Comparison of ENCODE assay signal across 20 cellular contexts in the genomic region with DNA sequence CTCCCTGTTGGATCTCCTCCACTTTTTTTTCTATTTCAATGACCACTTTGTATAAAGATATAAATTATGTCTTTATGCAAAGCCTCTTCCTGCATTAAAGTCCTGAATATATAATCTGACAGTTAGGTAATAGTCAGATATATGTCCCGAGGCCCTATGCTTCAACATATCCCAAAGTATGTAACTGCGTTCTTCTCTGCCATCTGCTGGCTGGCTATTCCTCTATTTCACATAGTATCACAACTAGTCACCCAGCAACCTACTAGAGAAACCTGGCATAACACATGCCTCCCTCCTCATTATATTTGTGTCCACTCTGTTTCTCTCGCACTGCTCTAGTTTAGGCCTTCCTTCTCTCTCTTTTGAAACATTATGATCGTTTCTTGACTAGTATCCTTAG.
DNase-seq lines count a peak whose midpoint lies in the region; ATAC-seq, FAIRE-seq and TF ChIP-seq lines count a peak whose summit lies in the region.
"Had no signal": no experiment of that assay in that cellular context is flagged by ENCODE, and none has a peak within 500 bp of the region (broad histone marks: within the 10 kb centered on the region; RNA-seq: fewer than 3 reads in every experiment).

No MANE protein-coding gene starts in this region.

- peaks cover 31% of the 10 kb centered on the region for H3K4me1 ChIP-seq in HAP-1
- no peaks in the 10 kb centered on the region for H3K4me1 ChIP-seq in OCI-LY7 (ENCODE audit: insufficient read depth, low read length, poor library complexity, severe bottlenecking)
- H3K4me1 ChIP-seq in vagina, result no peaks in the 10 kb centered on the region
- H3K4me1 ChIP-seq in Peyer's patch, result no peaks in the 10 kb centered on the region
- H3K4me1 ChIP-seq: BLaER1, esophagus muscularis mucosa had no signal

- FAIRE-seq in D721Med (lab: Jason Lieb, UNC), result peak; percentile 71
- FAIRE-seq: GM12878 had no signal

- H3K36me3 ChIP-seq in HAP-1 (replicated peaks), result no peaks in the 10 kb centered on the region
- H3K36me3 ChIP-seq in OCI-LY7 (ENCODE audit: insufficient read depth, low read length), result no peaks in the 10 kb centered on the region
- H3K36me3 ChIP-seq in vagina, result no peaks in the 10 kb centered on the region
- no peaks in the 10 kb centered on the region for H3K36me3 ChIP-seq in Peyer's patch
- H3K36me3 ChIP-seq: BLaER1, esophagus muscularis mucosa, ovary had no signal

- H3K4me3 ChIP-seq in HAP-1 (no peak overlapping the region), OCI-LY7 (ENCODE audit: low read depth, low read length, poor library complexity, severe bottlenecking) (no peak overlapping the region), vagina (no peak overlapping the region), Peyer's patch (no peak overlapping the region)
- H3K4me3 ChIP-seq: BLaER1, esophagus muscularis mucosa, GM12878, ovary had no signal

- H3K79me2 ChIP-seq in OCI-LY7 (ENCODE audit: insufficient read depth, low read depth, low read length), result no peaks in the 10 kb centered on the region

- no TSS peak for BruUV-seq in OCI-LY7 (replicated peaks; lab: Mats Ljungman, UMichigan)

- in situ Hi-C loops in HAP-1 (cut with MboI; ENCODE audit: low sequenced_read_pairs), result no loop called here

- POLR2A ChIA-PET in OCI-LY7 (lab: Charles Lee), result no interaction called here

- H3K27me3 ChIP-seq in HAP-1 (ENCODE audit: low read depth) (no peaks in the 10 kb centered on the region), vagina (no peaks in the 10 kb centered on the region), Peyer's patch (no peaks in the 10 kb centered on the region)
- H3K27me3 ChIP-seq: BLaER1, esophagus muscularis mucosa, ovary had no signal

- no peak for ATAC-seq in GM21515 (IDR thresholded peaks at IDR 0.05; ENCODE audit: unreplicated experiment)
- no peak for ATAC-seq in GM18520 (IDR thresholded peaks at IDR 0.05; ENCODE audit: unreplicated experiment)
- ATAC-seq: activated CD8-positive, alpha-beta T cell treated with anti-CD3 and anti-CD28 coated beads, Interleukin-2, amount 10 ng/mL, durations not matched to agents 7 days and 5 days; activated T-helper 17 cell treated with anti-CD3 and anti-CD28 coated beads, Interleukin-2, amount 50 U/mL, for 72 hours; GM12878; stimulated activated naive CD8-positive, alpha-beta T cell treated with anti-CD3 and anti-CD28 coated beads, Interleukin-15, Interleukin-2, amounts not matched to agents 100 U/mL and 50 U/mL, for 24 hours had no signal

- H3K4me2 ChIP-seq in OCI-LY7 (ENCODE audit: low read length), result no peak overlapping the region
- H3K4me2 ChIP-seq: BLaER1 had no signal

- TF ChIP-seq CTCF in D721Med (IDR thresholded peaks at IDR 0.05; ENCODE audit: insufficient read depth, missing control alignments) (no peak), OCI-LY7 (conservative IDR thresholded peaks at IDR 0.05; ENCODE audit: low read length) (0 out of 2 replicates have a peak, but pooled peaks have one; percentile 14), vagina (IDR thresholded peaks at IDR 0.05) (no peak), Peyer's patch (IDR thresholded peaks at IDR 0.05) (no peak)

- no peak overlapping the region for H3K27ac ChIP-seq in OCI-LY7 (ENCODE audit: low read depth, low read length, poor library complexity, severe bottlenecking)
- no peak overlapping the region for H3K27ac ChIP-seq in vagina
- H3K27ac ChIP-seq in Peyer's patch, result no peak overlapping the region
- H3K27ac ChIP-seq: BLaER1, esophagus muscularis mucosa, HL-60, ovary had no signal

- H4K20me1 ChIP-seq in OCI-LY7 (ENCODE audit: insufficient read depth, low read length), result no peaks in the 10 kb centered on the region
- H4K20me1 ChIP-seq: BLaER1 had no signal

- CTCF ChIA-PET in OCI-LY7 (lab: Charles Lee; ENCODE audit: unreplicated experiment), result no interaction called here

- no peak for TF ChIP-seq POLR2A in vagina (IDR thresholded peaks at IDR 0.05)
- no peak for TF ChIP-seq POLR2A in Peyer's patch (IDR thresholded peaks at IDR 0.05)

- H3K9me3 ChIP-seq in HAP-1, result no peaks in the 10 kb centered on the region
- H3K9me3 ChIP-seq in OCI-LY7 (ENCODE audit: low read length), result no peaks in the 10 kb centered on the region
- no peaks in the 10 kb centered on the region for H3K9me3 ChIP-seq in vagina
- H3K9me3 ChIP-seq in Peyer's patch, result no peaks in the 10 kb centered on the region
- H3K9me3 ChIP-seq: BLaER1, esophagus muscularis mucosa, ovary had no signal

- intact Hi-C loops in OCI-LY7 (cut with micrococcal nuclease; ENCODE audit: unreplicated experiment) (no loop called here), vagina (cut with DNase I) (no loop called here)

- H2AFZ ChIP-seq in OCI-LY7 (ENCODE audit: low read length), result no peak overlapping the region

- no peak for DNase-seq in D721Med (ENCODE audit: insufficient read length, low spot score)
- peak; percentile 31 to 54 for DNase-seq in HAP-1 (ENCODE audit: low spot score in 2 of 2)
- no peak for DNase-seq in OCI-LY7 (ENCODE audit: low spot score)
- DNase-seq in iPS-NIHi11 (ENCODE audit: low spot score), result peak; percentile 16
- no peak for DNase-seq in vagina (ENCODE audit: extremely low spot score in 2 of 2)
- no peak for DNase-seq in Peyer's patch
- DNase-seq: activated CD8-positive, alpha-beta T cell treated with anti-CD3 and anti-CD28 coated beads, Interleukin-2, amount 10 ng/mL, durations not matched to agents 7 days and 5 days; cortex of kidney; EL; NCI-H187; NK-92 treated with Interleukin-12 subunit alpha and Interleukin-12 subunit beta, amount 100 ng/mL, for 24 hours; ovary; stimulated activated naive CD8-positive, alpha-beta T cell treated with anti-CD3 and anti-CD28 coated beads, Interleukin-15, Interleukin-2, amounts not matched to agents 100 U/mL and 50 U/mL, for 24 hours had no signal

- H3K9me2 ChIP-seq in OCI-LY7 (ENCODE audit: insufficient read depth, low read length), result no peaks in the 10 kb centered on the region

Comparison
In these comparisons a context has a peak if more than half of its experiments do, and no peak if none do; other contexts are left out.
1. DNase-seq: peak in HAP-1 (2 of 2) and iPS-NIHi11 (single experiment); none in D721Med (single experiment), OCI-LY7 (single experiment), vagina (0 of 2) and Peyer's patch (0 of 3).